ENCODE assay signal across 9 cellular contexts in the genomic region with DNA sequence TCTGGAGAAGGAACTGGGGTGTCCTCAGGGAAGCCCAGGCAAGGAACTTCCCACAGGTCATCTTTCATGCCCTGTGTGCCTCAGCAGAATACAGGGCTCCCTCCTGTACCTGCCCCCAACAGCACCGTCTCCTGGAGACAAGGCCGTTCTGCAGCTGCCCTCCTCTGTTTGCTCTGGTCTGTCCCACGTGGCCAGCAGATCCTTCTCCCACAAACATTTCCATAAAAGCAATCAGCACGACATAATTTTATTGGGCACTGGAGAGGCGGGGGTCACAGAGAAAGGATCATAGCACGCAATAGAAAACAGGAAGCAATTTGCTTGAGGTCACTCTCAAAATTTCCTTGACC. TPM values are rescaled to one million over a fixed set of nuclear protein-coding genes. Genes with fewer than 3 reads are reported as not detected.
DNase-seq lines count a peak whose midpoint lies in the region; ATAC-seq and TF ChIP-seq lines count a peak whose summit lies in the region.
"Had no signal": no experiment of that assay in that cellular context is flagged by ENCODE, and none has a peak within 500 bp of the region (broad histone marks: within the 10 kb centered on the region; RNA-seq: fewer than 3 reads in every experiment).

No MANE protein-coding gene starts in this region.

- H3K9me3 ChIP-seq in neutrophil (no peaks in the 10 kb centered on the region), BE2C (no peaks in the 10 kb centered on the region)

- peak overlapping the region; percentile 97 for H3K27ac Mint-ChIP-seq in activated naive CD8-positive, alpha-beta T cell treated with anti-CD3 and anti-CD28 coated beads for 36 hours

- ATAC-seq in GM18511 (IDR thresholded peaks at IDR 0.05; ENCODE audit: unreplicated experiment): no peak

- H3K36me3 Mint-ChIP-seq in activated naive CD8-positive, alpha-beta T cell treated with anti-CD3 and anti-CD28 coated beads for 36 hours: peaks cover 41% of the 10 kb centered on the region

- H3K9me3 Mint-ChIP-seq in activated naive CD8-positive, alpha-beta T cell treated with anti-CD3 and anti-CD28 coated beads for 36 hours: peaks cover 2% of the 10 kb centered on the region

- peaks cover 68% of the 10 kb centered on the region for H3K4me1 Mint-ChIP-seq in activated naive CD8-positive, alpha-beta T cell treated with anti-CD3 and anti-CD28 coated beads for 36 hours

- H3K4me1 ChIP-seq in neutrophil (ENCODE audit: control insufficient read depth in 1 of 2, insufficient read depth in 1 of 2, low read depth in 1 of 2, low read length in 1 of 2) (peaks cover 64 to 77% of the 10 kb centered on the region in 2 experiments), BE2C (no peaks in the 10 kb centered on the region)

- H3K36me3 ChIP-seq in neutrophil: peaks cover 5% of the 10 kb centered on the region
- H3K36me3 ChIP-seq in BE2C: no peaks in the 10 kb centered on the region

- H3K27me3 Mint-ChIP-seq in activated naive CD8-positive, alpha-beta T cell treated with anti-CD3 and anti-CD28 coated beads for 36 hours: no peaks in the 10 kb centered on the region

- DNase-seq in GM10266 (ENCODE audit: extremely low spot score) (no peak), HT-29 (ENCODE audit: low spot score) (peak; percentile 25), BE2C (no peak), LoVo (ENCODE audit: low spot score) (no peak), anterior cingulate cortex (lab: John Stamatoyannopoulos, UW) (no peak)
- DNase-seq in activated naive CD8-positive, alpha-beta T cell treated with anti-CD3 and anti-CD28 coated beads for 36 hours: peak; percentile 34
- DNase-seq: NCI-H2029 had no signal

- peak; percentile 63 for TF ChIP-seq CTCF in GM10266 (IDR thresholded peaks at IDR 0.05; ENCODE audit: control insufficient read depth, insufficient read depth, low read depth, missing control alignments)
- no peak for TF ChIP-seq CTCF in neutrophil (IDR thresholded peaks at IDR 0.05)
- TF ChIP-seq CTCF in BE2C (IDR thresholded peaks at IDR 0.05; ENCODE audit: low read depth, low read length): no peak

- peak overlapping the region; percentile 98 for H3K4me3 Mint-ChIP-seq in activated naive CD8-positive, alpha-beta T cell treated with anti-CD3 and anti-CD28 coated beads for 36 hours

- H3K27me3 ChIP-seq in neutrophil (no peaks in the 10 kb centered on the region), BE2C (no peaks in the 10 kb centered on the region; the same call in 1 of the 2 replicates)

- peak overlapping the region; percentile 96 for H3K27ac ChIP-seq in neutrophil

- H3K4me3 ChIP-seq in neutrophil (ENCODE audit: low read depth in 1 of 2, low read length in 1 of 2) (peak overlapping the region; percentile 51 to 86), BE2C (ENCODE audit: low read depth, low read length) (no peak overlapping the region)

RNA-seq across cellular contexts. Expression of a gene that starts 29.5 kb away (rescaled TPM):
- total RNA-seq in HT-29 (2014; rRNA removed; shearing (Covaris generic)): 0.31 and 1.3 TPM in 2 replicates
- total RNA-seq in activated naive CD8-positive, alpha-beta T cell treated with anti-CD3 and anti-CD28 coated beads for 36 hours: 1 to 10 TPM; 6.2 to 7.7 TPM
- 1.1 TPM for polyA plus RNA-seq in BE2C (2012; ENCODE audit: insufficient read depth, insufficient read length, low read depth)

Comparison
In these comparisons a context has a peak if more than half of its experiments do, and no peak if none do; other contexts are left out.
1. DNase-seq: peak in HT-29 (single experiment) and activated naive CD8-positive, alpha-beta T cell treated with anti-CD3 and anti-CD28 coated beads for 36 hours (single experiment); none in GM10266 (single experiment), BE2C (single experiment), LoVo (single experiment) and anterior cingulate cortex (0 of 58).